ENCODE assay signal across 8 cellular contexts in genomic region chr19:1251233-1251502, GRCh38. TPM values are rescaled to one million over a fixed set of nuclear protein-coding genes. Genes with fewer than 3 reads are reported as not detected.
DNase-seq lines count a peak whose midpoint lies in the region; ATAC-seq and TF ChIP-seq lines count a peak whose summit lies in the region.

No MANE protein-coding gene starts in this region.

- H3K4me1 ChIP-seq in OCI-LY3 (ENCODE audit: low read length) (peaks cover 27% of the 10 kb centered on the region), mesodermal cell (ENCODE audit: control insufficient read depth, insufficient read depth, low read length, poor library complexity, severe bottlenecking) (peaks cover 32% of the 10 kb centered on the region), vagina (peaks cover 57% of the 10 kb centered on the region)

- peak overlapping the region; percentile 88 for H3K4me3 ChIP-seq in OCI-LY3 (ENCODE audit: low read length)
- H3K4me3 ChIP-seq in mesodermal cell (ENCODE audit: extremely low read depth, insufficient read depth, low read length, poor library complexity, severe bottlenecking): peak overlapping the region; percentile 87
- peak overlapping the region; percentile 79 to 85 for H3K4me3 ChIP-seq in vagina

- H3K79me2 ChIP-seq in OCI-LY3 (ENCODE audit: low read length): peaks cover 61% of the 10 kb centered on the region

- no peak for ATAC-seq in GM18511 (IDR thresholded peaks at IDR 0.05; ENCODE audit: unreplicated experiment)

- H4K20me1 ChIP-seq in OCI-LY3 (ENCODE audit: insufficient read depth, low read length): peaks cover 11% of the 10 kb centered on the region; the same call in 1 of the 2 replicates

- peaks cover 40% of the 10 kb centered on the region for H3K4me1 Mint-ChIP-seq in dendritic cell treated with granulocyte-macrophage colony-stimulating factor and Interleukin-4, amounts not matched to agents 40 ng/mL and 50 ng/mL, for 4 days (ENCODE audit: low read depth)

- peak overlapping the region; percentile 98 for H3K9ac ChIP-seq in OCI-LY3 (ENCODE audit: low read length)

- peaks cover 73% of the 10 kb centered on the region for H3K36me3 Mint-ChIP-seq in dendritic cell treated with granulocyte-macrophage colony-stimulating factor and Interleukin-4, amounts not matched to agents 40 ng/mL and 50 ng/mL, for 4 days (ENCODE audit: low read depth)

- H3K36me3 ChIP-seq in OCI-LY3 (replicated peaks; ENCODE audit: low read depth, low read length) (peaks cover 43% of the 10 kb centered on the region), mesodermal cell (ENCODE audit: control insufficient read depth, insufficient read depth, low read length) (peaks cover 55% of the 10 kb centered on the region), vagina (peaks cover 0 to 25% of the 10 kb centered on the region in 2 donors)

- intact Hi-C loops in dendritic cell treated with granulocyte-macrophage colony-stimulating factor and Interleukin-4, amounts not matched to agents 40 ng/mL and 50 ng/mL, for 4 days (cut with micrococcal nuclease): no loop called here
- intact Hi-C loops in vagina (cut with DNase I): no loop called here

- no peaks in the 10 kb centered on the region for H3K27me3 Mint-ChIP-seq in dendritic cell treated with granulocyte-macrophage colony-stimulating factor and Interleukin-4, amounts not matched to agents 40 ng/mL and 50 ng/mL, for 4 days

- DNase-seq in NCI-H82 (lab: John Stamatoyannopoulos, UW) (peak; percentile 76), NCI-H82 treated with DMSO at 0.1 percent for 48 hours (lab: John Stamatoyannopoulos, UW; ENCODE audit: unreplicated experiment) (no peak), vagina (ENCODE audit: extremely low spot score in 2 of 2) (no peak), kidney glomerular epithelial cell (lab: John Stamatoyannopoulos, UW) (no peak)

- peak overlapping the region; percentile 96 for H3K4me3 Mint-ChIP-seq in dendritic cell treated with granulocyte-macrophage colony-stimulating factor and Interleukin-4, amounts not matched to agents 40 ng/mL and 50 ng/mL, for 4 days

- H3K27me3 ChIP-seq in OCI-LY3 (ENCODE audit: low read depth, low read length) (no peaks in the 10 kb centered on the region), vagina (no peaks in the 10 kb centered on the region)

- H3K9me3 ChIP-seq in OCI-LY3 (ENCODE audit: insufficient read depth, low read length) (no peaks in the 10 kb centered on the region), mesodermal cell (ENCODE audit: control insufficient read depth, low read length) (no peaks in the 10 kb centered on the region), vagina (no peaks in the 10 kb centered on the region)

- peak overlapping the region; percentile 92 for H3K27ac ChIP-seq in OCI-LY3 (ENCODE audit: low read length)
- peak overlapping the region; percentile 90 for H3K27ac ChIP-seq in mesodermal cell (ENCODE audit: low read depth, low read length, severe bottlenecking)
- H3K27ac ChIP-seq in vagina: peak overlapping the region; percentile 100

- H2AFZ ChIP-seq in OCI-LY3 (ENCODE audit: low read depth, low read length): no peak overlapping the region

- H3K9me3 Mint-ChIP-seq in dendritic cell treated with granulocyte-macrophage colony-stimulating factor and Interleukin-4, amounts not matched to agents 40 ng/mL and 50 ng/mL, for 4 days: no peaks in the 10 kb centered on the region

- TF ChIP-seq POLR2A in vagina (IDR thresholded peaks at IDR 0.05): no peak

- peak overlapping the region; percentile 96 for H3K27ac Mint-ChIP-seq in dendritic cell treated with granulocyte-macrophage colony-stimulating factor and Interleukin-4, amounts not matched to agents 40 ng/mL and 50 ng/mL, for 4 days

- TF ChIP-seq CTCF in OCI-LY3 (IDR thresholded peaks at IDR 0.05; ENCODE audit: low read depth, low read length) (no peak), vagina (IDR thresholded peaks at IDR 0.05) (no peak)

- peak overlapping the region; percentile 100 for H3K4me2 ChIP-seq in OCI-LY3 (ENCODE audit: low read length)

- 0% methylated on average over 3 to 5 of the region's 11 CpGs for WGBS in mesodermal cell (ENCODE audit: insufficient coverage in 2 of 2), 2 experiments

RNA-seq across cellular contexts. Expression of gene MIDN, which starts 2.8 kb away (rescaled TPM):
- polyA plus RNA-seq in mesodermal cell (2013, experiment 1 of 2): 101 TPM
- polyA plus RNA-seq in mesodermal cell (2013, experiment 2 of 2): 84.0 TPM
- total RNA-seq in vagina: 170 TPM

RNA-seq across cellular contexts. Expression of gene ATP5F1D, which starts 9.6 kb away (rescaled TPM):
- 132 TPM for polyA plus RNA-seq in mesodermal cell (2013, experiment 1 of 2)
- 98.5 TPM for polyA plus RNA-seq in mesodermal cell (2013, experiment 2 of 2)
- 154 TPM for total RNA-seq in vagina

RNA-seq across cellular contexts. Expression of gene CBARP, which starts 13.4 kb away (rescaled TPM):
- 11.5 TPM for polyA plus RNA-seq in mesodermal cell (2013, experiment 1 of 2)
- 12.2 TPM for polyA plus RNA-seq in mesodermal cell (2013, experiment 2 of 2)
- total RNA-seq in vagina: 3.9 TPM

RNA-seq across cellular contexts. Expression of gene CIRBP, which starts 18.0 kb away (rescaled TPM):
- polyA plus RNA-seq in mesodermal cell (2013, experiment 1 of 2): 231 TPM
- 221 TPM for polyA plus RNA-seq in mesodermal cell (2013, experiment 2 of 2)
- total RNA-seq in vagina: 192 TPM

RNA-seq across cellular contexts. Expression of gene FAM174C, which starts 24.2 kb away (rescaled TPM):
- polyA plus RNA-seq in mesodermal cell (2013, experiment 1 of 2): 22.1 TPM
- polyA plus RNA-seq in mesodermal cell (2013, experiment 2 of 2): 19.2 TPM
- total RNA-seq in vagina: 64.8 TPM
